ENCODE assay signal across 10 cellular contexts in genomic region chr19:35206379-35206778, GRCh38. TPM values are rescaled to one million over a fixed set of nuclear protein-coding genes. Genes with fewer than 3 reads are reported as not detected.
DNase-seq lines count a peak whose midpoint lies in the region; ATAC-seq lines count a peak whose summit lies in the region.
"Had no signal": no experiment of that assay in that cellular context is flagged by ENCODE, and none has a peak within 500 bp of the region (broad histone marks: within the 10 kb centered on the region; RNA-seq: fewer than 3 reads in every experiment).

No MANE protein-coding gene starts in this region.

- peaks cover 6% of the 10 kb centered on the region for H3K36me3 Mint-ChIP-seq in activated naive CD8-positive, alpha-beta T cell treated with anti-CD3 and anti-CD28 coated beads, Interleukin-2, amount 10 ng/mL, durations not matched to agents 7 days and 5 days
- H3K36me3 Mint-ChIP-seq in stimulated activated memory B cell treated with anti-CD40 and anti-IgM and Interleukin-4, amounts not matched to agents 10 μg/mL and 1 μg/mL and 100 μg/mL, for 72 hours = no peaks in the 10 kb centered on the region

- H3K4me3 Mint-ChIP-seq in activated naive CD8-positive, alpha-beta T cell treated with anti-CD3 and anti-CD28 coated beads, Interleukin-2, amount 10 ng/mL, durations not matched to agents 7 days and 5 days = peak overlapping the region; percentile 81
- H3K4me3 Mint-ChIP-seq in stimulated activated memory B cell treated with anti-CD40 and anti-IgM and Interleukin-4, amounts not matched to agents 10 μg/mL and 1 μg/mL and 100 μg/mL, for 72 hours = peak overlapping the region; percentile 45

- peaks cover 3% of the 10 kb centered on the region for H3K9me3 Mint-ChIP-seq in activated naive CD8-positive, alpha-beta T cell treated with anti-CD3 and anti-CD28 coated beads, Interleukin-2, amount 10 ng/mL, durations not matched to agents 7 days and 5 days
- H3K9me3 Mint-ChIP-seq in stimulated activated memory B cell treated with anti-CD40 and anti-IgM and Interleukin-4, amounts not matched to agents 10 μg/mL and 1 μg/mL and 100 μg/mL, for 72 hours = no peaks in the 10 kb centered on the region

- H3K27me3 Mint-ChIP-seq in activated naive CD8-positive, alpha-beta T cell treated with anti-CD3 and anti-CD28 coated beads, Interleukin-2, amount 10 ng/mL, durations not matched to agents 7 days and 5 days = no peaks in the 10 kb centered on the region
- H3K27me3 Mint-ChIP-seq in stimulated activated memory B cell treated with anti-CD40 and anti-IgM and Interleukin-4, amounts not matched to agents 10 μg/mL and 1 μg/mL and 100 μg/mL, for 72 hours = no peaks in the 10 kb centered on the region

- ATAC-seq in activated naive CD8-positive, alpha-beta T cell treated with anti-CD3 and anti-CD28 coated beads, Interleukin-2, amount 10 ng/mL, durations not matched to agents 7 days and 5 days (ENCODE audit: low read depth) = peak; percentile 63
- ATAC-seq in stimulated activated memory B cell treated with anti-CD40 and anti-IgM and Interleukin-4, amounts not matched to agents 10 μg/mL and 1 μg/mL and 100 μg/mL, for 72 hours = peak; percentile 87
- ATAC-seq in HG03439 (IDR thresholded peaks at IDR 0.05; ENCODE audit: unreplicated experiment) (no peak), Right ventricle myocardium superior (ENCODE audit: poor library complexity) (no peak)

- DNase-seq in activated CD4-positive, CD25-positive, alpha-beta regulatory T cell treated with anti-CD3 and anti-CD28 coated beads, Interleukin-2, amount 50 U/mL, for 16 hours (ENCODE audit: low read depth, low spot score) = peak; percentile 39
- DNase-seq in activated CD4-positive, CD25-positive, alpha-beta regulatory T cell treated with anti-CD3 and anti-CD28 coated beads, Interleukin-2, amount 50 U/mL, for 72 hours = no peak
- DNase-seq in T-helper 1 cell (peak; percentile 38 to 89 (median 64)), GM19238 (ENCODE audit: insufficient read length, low spot score) (no peak), Right ventricle myocardium superior (no peak)
- no peak for DNase-seq in activated naive CD8-positive, alpha-beta T cell treated with anti-CD3 and anti-CD28 coated beads, Interleukin-2, amount 10 ng/mL, durations not matched to agents 7 days and 5 days
- DNase-seq: NCI-H345, ovary had no signal

- POLR2A ChIA-PET in activated naive CD8-positive, alpha-beta T cell treated with anti-CD3 and anti-CD28 coated beads, Interleukin-2, amount 10 ng/mL, durations not matched to agents 7 days and 5 days (lab: Charles Lee) = interaction anchor here (0.6 to 3.3 kb wide), 9 partner anchors 9 to 65 kb away, joined by 3 to 26 read pairs (median 3); partner anchors contain the start of gene FXYD5

- H3K27ac Mint-ChIP-seq in activated naive CD8-positive, alpha-beta T cell treated with anti-CD3 and anti-CD28 coated beads, Interleukin-2, amount 10 ng/mL, durations not matched to agents 7 days and 5 days = peak overlapping the region; percentile 97
- H3K27ac Mint-ChIP-seq in stimulated activated memory B cell treated with anti-CD40 and anti-IgM and Interleukin-4, amounts not matched to agents 10 μg/mL and 1 μg/mL and 100 μg/mL, for 72 hours = peak overlapping the region; percentile 75

- peaks cover 68% of the 10 kb centered on the region for H3K4me1 Mint-ChIP-seq in activated naive CD8-positive, alpha-beta T cell treated with anti-CD3 and anti-CD28 coated beads, Interleukin-2, amount 10 ng/mL, durations not matched to agents 7 days and 5 days
- H3K4me1 Mint-ChIP-seq in stimulated activated memory B cell treated with anti-CD40 and anti-IgM and Interleukin-4, amounts not matched to agents 10 μg/mL and 1 μg/mL and 100 μg/mL, for 72 hours = peaks cover 75% of the 10 kb centered on the region

- intact Hi-C loops in Right ventricle myocardium superior (cut with DNase I) = no loop called here

RNA-seq across cellular contexts. Expression of gene FAM187B, which starts 22.2 kb away (rescaled TPM):
- not detected for total RNA-seq in activated naive CD8-positive, alpha-beta T cell treated with anti-CD3 and anti-CD28 coated beads, Interleukin-2, amount 10 ng/mL, durations not matched to agents 7 days and 5 days
- total RNA-seq in Right ventricle myocardium superior = not detected
- total RNA-seq: ovary had no signal

RNA-seq across cellular contexts. Expression of gene LSR, which starts 42.4 kb away (rescaled TPM):
- total RNA-seq in activated naive CD8-positive, alpha-beta T cell treated with anti-CD3 and anti-CD28 coated beads, Interleukin-2, amount 10 ng/mL, durations not matched to agents 7 days and 5 days = 10 to 100 TPM; 33.2 to 36.3 TPM
- total RNA-seq in Right ventricle myocardium superior = 4.5 TPM

RNA-seq across cellular contexts. Expression of gene FXYD5, which starts 51.8 kb away (rescaled TPM):
- 100 to 1,000 TPM; 353 to 360 TPM for total RNA-seq in activated naive CD8-positive, alpha-beta T cell treated with anti-CD3 and anti-CD28 coated beads, Interleukin-2, amount 10 ng/mL, durations not matched to agents 7 days and 5 days
- 20.9 TPM for total RNA-seq in Right ventricle myocardium superior

Comparison
In these comparisons a context has a peak if more than half of its experiments do, and no peak if none do; other contexts are left out.
1. DNase-seq: peak in activated CD4-positive, CD25-positive, alpha-beta regulatory T cell treated with anti-CD3 and anti-CD28 coated beads, Interleukin-2, amount 50 U/mL, for 16 hours (single experiment) and T-helper 1 cell (5 of 5); none in activated CD4-positive, CD25-positive, alpha-beta regulatory T cell treated with anti-CD3 and anti-CD28 coated beads, Interleukin-2, amount 50 U/mL, for 72 hours (single experiment), activated naive CD8-positive, alpha-beta T cell treated with anti-CD3 and anti-CD28 coated beads, Interleukin-2, amount 10 ng/mL, durations not matched to agents 7 days and 5 days (single experiment), GM19238 (single experiment) and Right ventricle myocardium superior (single experiment).
2. ATAC-seq: peak in activated naive CD8-positive, alpha-beta T cell treated with anti-CD3 and anti-CD28 coated beads, Interleukin-2, amount 10 ng/mL, durations not matched to agents 7 days and 5 days (single experiment) and stimulated activated memory B cell treated with anti-CD40 and anti-IgM and Interleukin-4, amounts not matched to agents 10 μg/mL and 1 μg/mL and 100 μg/mL, for 72 hours (single experiment); none in HG03439 (single experiment) and Right ventricle myocardium superior (single experiment).
3. RNA of gene FXYD5, which starts 51.8 kb away (total RNA-seq): 353 to 360 TPM in activated naive CD8-positive, alpha-beta T cell treated with anti-CD3 and anti-CD28 coated beads, Interleukin-2, amount 10 ng/mL, durations not matched to agents 7 days and 5 days; 20.9 TPM in Right ventricle myocardium superior (single experiment); every median in the first group is over 10 times any median in the second.